ENCODE assay signal across 10 cellular contexts in the genomic region with DNA sequence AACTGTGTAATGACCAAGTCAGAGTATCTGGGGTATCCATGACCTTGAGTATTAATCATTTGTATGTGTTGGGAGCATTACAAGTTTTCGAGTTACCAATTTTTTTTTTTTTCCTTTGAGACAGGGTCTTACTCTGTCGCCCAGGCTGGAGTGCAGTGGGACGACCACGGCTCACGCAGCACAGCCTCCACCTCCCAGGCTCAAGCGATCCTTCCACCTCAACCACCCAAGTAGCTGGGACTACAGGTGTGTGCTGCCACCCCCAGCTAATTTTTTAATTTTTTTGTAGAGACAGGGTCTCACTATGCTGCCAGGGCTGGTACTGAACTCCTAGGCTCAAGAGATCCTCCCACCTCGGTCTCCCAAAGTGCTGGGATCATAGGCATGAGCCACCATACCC. TPM values are rescaled to one million over a fixed set of nuclear protein-coding genes. Genes with fewer than 3 reads are reported as not detected.
DNase-seq lines count a peak whose midpoint lies in the region; ATAC-seq and TF ChIP-seq lines count a peak whose summit lies in the region.
"Had no signal": no experiment of that assay in that cellular context is flagged by ENCODE, and none has a peak within 500 bp of the region (broad histone marks: within the 10 kb centered on the region; RNA-seq: fewer than 3 reads in every experiment).

No MANE protein-coding gene starts in this region.

- H3K9me3 ChIP-seq in heart right ventricle (no peaks in the 10 kb centered on the region), breast epithelium (no peaks in the 10 kb centered on the region), muscle layer of colon (ENCODE audit: low read length) (no peaks in the 10 kb centered on the region)

- H3K9ac ChIP-seq in muscle layer of colon (ENCODE audit: low read length): no peak overlapping the region

- H3K27me3 ChIP-seq in heart right ventricle (no peaks in the 10 kb centered on the region), breast epithelium (no peaks in the 10 kb centered on the region), muscle layer of colon (ENCODE audit: control insufficient read depth in 1 of 2, insufficient read depth in 2 of 2, low read length in 2 of 2) (no peaks in the 10 kb centered on the region)

- TF ChIP-seq POLR2A in breast epithelium (IDR thresholded peaks at IDR 0.05): no peak

- H3K4me1 ChIP-seq in heart right ventricle (peaks cover 59 to 100% (median 94%) of the 10 kb centered on the region in 9 donors), breast epithelium (peaks cover 21 to 34% of the 10 kb centered on the region in 2 donors), muscle layer of colon (ENCODE audit: insufficient read depth, low read length) (peaks cover 63% of the 10 kb centered on the region), urinary bladder (ENCODE audit: insufficient read depth) (peaks cover 4% of the 10 kb centered on the region)

- DNase-seq in heart right ventricle (no peak), Right ventricle myocardium superior (no peak), breast epithelium (ENCODE audit: low spot score in 2 of 2) (no peak), NOMO-1 treated with dmso at 0.1 percent for 144 hours (lab: John Stamatoyannopoulos, UW; ENCODE audit: unreplicated experiment) (no peak)
- DNase-seq: NCI-H2107 had no signal

- peaks cover 0 to 58% (median 11%) of the 10 kb centered on the region in 9 donors for H3K36me3 ChIP-seq in heart right ventricle
- H3K36me3 ChIP-seq in breast epithelium: no peaks in the 10 kb centered on the region
- peaks cover 18% of the 10 kb centered on the region for H3K36me3 ChIP-seq in muscle layer of colon (ENCODE audit: insufficient read depth, low read length)
- no peaks in the 10 kb centered on the region for H3K36me3 ChIP-seq in urinary bladder (ENCODE audit: insufficient read depth)

- H3K4me3 ChIP-seq in heart right ventricle: peak overlapping the region in 1 of 10 donors; percentile 10
- no peak overlapping the region for H3K4me3 ChIP-seq in breast epithelium
- no peak overlapping the region for H3K4me3 ChIP-seq in muscle layer of colon (ENCODE audit: low read depth in 1 of 2, low read length in 2 of 2)
- no peak overlapping the region for H3K4me3 ChIP-seq in urinary bladder (ENCODE audit: low read depth, low read length)

- 80 to 86% methylated on average over 7 of the region's 7 CpGs for WGBS in heart right ventricle, 2 donors
- 93% methylated on average over 7 of the region's 7 CpGs for WGBS in urinary bladder

- no peak for ATAC-seq in heart right ventricle
- no peak for ATAC-seq in Right ventricle myocardium superior (ENCODE audit: poor library complexity)
- no peak for ATAC-seq in HG02885 (IDR thresholded peaks at IDR 0.05; ENCODE audit: poor library complexity, unreplicated experiment)
- no peak for ATAC-seq in HG02884 (IDR thresholded peaks at IDR 0.05; ENCODE audit: unreplicated experiment)

- intact Hi-C loops in heart right ventricle (cut with DNase I): loop anchor here in 1 of 10 donors (2.0 kb wide), 1 partner anchor 15 kb away; no protein-coding TSS in a partner anchor
- intact Hi-C loops in Right ventricle myocardium superior (cut with DNase I): no loop called here
- intact Hi-C loops in breast epithelium (cut with DNase I; ENCODE audit: low total_unique reads): no loop called here

- TF ChIP-seq CTCF in heart right ventricle (IDR thresholded peaks at IDR 0.05) (no peak), breast epithelium (IDR thresholded peaks at IDR 0.05) (no peak)

- peak overlapping the region; percentile 68 to 96 (median 92) for H3K27ac ChIP-seq in heart right ventricle
- H3K27ac ChIP-seq in breast epithelium: peak overlapping the region; percentile 90 to 91
- H3K27ac ChIP-seq in muscle layer of colon (ENCODE audit: low read depth, low read length): peak overlapping the region; percentile 83
- H3K27ac ChIP-seq in urinary bladder (ENCODE audit: low read depth): peak overlapping the region; percentile 84

RNA-seq across cellular contexts. Expression of gene SSH1, which starts 19.7 kb away (rescaled TPM):
- total RNA-seq in heart right ventricle (10 to 100 TPM; 28.4 to 48.7 (median 35.1) TPM), Right ventricle myocardium superior (26.3 TPM), breast epithelium (10 to 100 TPM; 13.3 to 15.4 (median 13.8) TPM), urinary bladder (12.2 TPM)
- polyA plus RNA-seq in heart right ventricle (1 to 10 TPM; 4.2 to 7.5 TPM), urinary bladder (12.5 TPM)

RNA-seq across cellular contexts. Expression of gene DAO, which starts 42.2 kb away (rescaled TPM):
- total RNA-seq in heart right ventricle (not detected), Right ventricle myocardium superior (not detected), breast epithelium (not detected), urinary bladder (not detected)
- polyA plus RNA-seq in heart right ventricle (not detected), urinary bladder (not detected)
- total RNA-seq: naive thymus-derived CD4-positive, alpha-beta T cell had no signal
- polyA plus RNA-seq: naive thymus-derived CD4-positive, alpha-beta T cell had no signal
